ENCODE assay signal across 27 cellular contexts in genomic region chr4:174023641-174024040, GRCh38.
DNase-seq lines count a peak whose midpoint lies in the region; FAIRE-seq and TF ChIP-seq lines count a peak whose summit lies in the region.
"Had no signal": no experiment of that assay in that cellular context is flagged by ENCODE, and none has a peak within 500 bp of the region (broad histone marks: within the 10 kb centered on the region; RNA-seq: fewer than 3 reads in every experiment).

No MANE protein-coding gene starts in this region.

- H3K36me3 ChIP-seq in small intestine (ENCODE audit: control insufficient read depth in 2 of 2, insufficient read depth in 2 of 2, low read length in 2 of 2) = no peaks in the 10 kb centered on the region
- H3K36me3 ChIP-seq: esophagus muscularis mucosa, transverse colon, WERI-Rb-1 had no signal

- FAIRE-seq in H54 (lab: Jason Lieb, UNC) (peak; percentile 67), small intestine (lab: Jason Lieb, UNC) (no peak)
- FAIRE-seq: A549, GM19239 had no signal

- 45 to 57% (median 46%) methylated on average over 2 of the region's 2 CpGs for WGBS in small intestine, 3 donors

- peak; percentile 23 for DNase-seq in AG08395 (ENCODE audit: low spot score)
- no peak for DNase-seq in H54 (ENCODE audit: insufficient read length, low spot score)
- peak; percentile 20 for DNase-seq in RKO (ENCODE audit: low spot score)
- peak; percentile 21 to 67 for DNase-seq in foreskin fibroblast
- DNase-seq in cerebellar nuclear complex (lab: John Stamatoyannopoulos, UW) = no peak
- no peak for DNase-seq in small intestine
- no peak for DNase-seq in NCI-H446 treated with DMSO at 0.1 percent for 48 hours (lab: John Stamatoyannopoulos, UW)
- no peak for DNase-seq in putamen (ENCODE audit: low spot score)
- DNase-seq: activated CD4-positive, alpha-beta T cell treated with anti-CD3 and anti-CD28 coated beads, Interleukin-2, amount 10 ng/mL, durations not matched to agents 7 days and 5 days; activated CD8-positive, alpha-beta memory T cell treated with anti-CD3 and anti-CD28 coated beads, Interleukin-2, amount 10 ng/mL, durations not matched to agents 7 days and 5 days; activated naive CD4-positive, alpha-beta T cell treated with anti-CD3 and anti-CD28 coated beads, Interleukin-2, amount 10 ng/mL, durations not matched to agents 7 days and 5 days; activated T-cell treated with anti-CD3 and anti-CD28 coated beads, Interleukin-2, amount 50 U/mL, for 72 hours; amygdala; Caco-2; DND-41; effector memory CD8-positive, alpha-beta T cell; Karpas-422; NCI-H187 treated with DMSO at 0.1 percent for 48 hours; NCI-H748 treated with DMSO at 0.1 percent for 48 hours; transverse colon; WERI-Rb-1 had no signal

- H3K27ac ChIP-seq in small intestine (ENCODE audit: low read depth in 1 of 2, low read length in 1 of 2) = no peak overlapping the region
- H3K27ac ChIP-seq: A549, coronary artery, esophagus muscularis mucosa, RWPE1, transverse colon, WERI-Rb-1 had no signal

- no peak for TF ChIP-seq POLR2A in H54 (IDR thresholded peaks at IDR 0.05; ENCODE audit: low read depth, low read length)

- no peak for TF ChIP-seq CTCF in foreskin fibroblast (IDR thresholded peaks at IDR 0.05; ENCODE audit: low read depth, low read length)

- no peaks in the 10 kb centered on the region for H3K4me1 ChIP-seq in small intestine (ENCODE audit: control insufficient read depth in 2 of 2, insufficient read depth in 1 of 2, low read depth in 1 of 2, low read length in 1 of 2)
- H3K4me1 ChIP-seq: A549, Caco-2, esophagus muscularis mucosa, transverse colon had no signal

- no peaks in the 10 kb centered on the region for H3K9me3 ChIP-seq in small intestine (ENCODE audit: control insufficient read depth, low read depth)
- H3K9me3 ChIP-seq: A549, Caco-2, esophagus muscularis mucosa, transverse colon had no signal

- no peaks in the 10 kb centered on the region for H3K27me3 ChIP-seq in small intestine (ENCODE audit: control insufficient read depth in 2 of 2, insufficient read depth in 2 of 2, low read length in 2 of 2)
- H3K27me3 ChIP-seq: esophagus muscularis mucosa, transverse colon had no signal

- H3K4me3 ChIP-seq in foreskin fibroblast (ENCODE audit: low read depth in 1 of 2, low read length in 2 of 2) = no peak overlapping the region
- H3K4me3 ChIP-seq in small intestine (ENCODE audit: low read depth in 1 of 2, low read length in 2 of 2) = no peak overlapping the region
- H3K4me3 ChIP-seq: A549, coronary artery, esophagus muscularis mucosa, lung, transverse colon had no signal

Comparison
In these comparisons a context has a peak if more than half of its experiments do, and no peak if none do; other contexts are left out.
1. DNase-seq: peak in AG08395 (single experiment), RKO (single experiment) and foreskin fibroblast (2 of 2); none in H54 (single experiment), cerebellar nuclear complex (0 of 2), small intestine (single experiment), NCI-H446 treated with DMSO at 0.1 percent for 48 hours (single experiment) and putamen (single experiment).